11 cellular contexts compared by ENCODE assay signal in the genomic region with DNA sequence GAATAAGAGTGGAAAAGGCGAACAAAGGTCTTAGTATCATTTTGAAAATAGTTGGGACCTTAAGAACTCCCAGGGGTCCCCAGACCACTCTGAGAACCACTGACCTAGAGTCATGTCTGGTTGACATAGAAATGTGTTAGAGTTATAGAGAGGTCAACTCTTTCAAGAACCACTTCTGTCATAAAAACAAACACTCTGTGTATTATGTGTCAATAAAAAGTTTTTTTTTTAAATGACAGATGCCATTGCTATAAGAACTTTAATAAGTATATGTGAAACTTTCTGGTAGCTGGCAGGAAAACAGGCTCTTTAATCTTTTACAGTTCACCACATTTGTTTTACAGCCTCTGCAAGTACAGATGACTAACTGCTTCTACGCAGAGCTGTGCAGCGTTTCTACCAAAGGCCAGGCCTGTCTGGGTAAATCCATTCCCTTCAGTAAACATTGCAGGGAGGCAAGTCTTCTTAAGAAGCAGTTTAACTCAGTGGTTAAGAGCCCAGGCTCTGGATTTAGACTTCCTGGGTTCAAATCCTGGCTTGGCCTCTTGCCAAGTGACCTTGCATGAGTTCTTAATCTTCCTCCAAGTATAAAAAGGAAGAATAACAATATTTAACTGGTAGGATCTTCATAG. TPM values are rescaled to one million over a fixed set of nuclear protein-coding genes. Genes with fewer than 3 reads are reported as not detected.
DNase-seq lines count a peak whose midpoint lies in the region; ATAC-seq and TF ChIP-seq lines count a peak whose summit lies in the region.
"Had no signal": no experiment of that assay in that cellular context is flagged by ENCODE, and none has a peak within 500 bp of the region (broad histone marks: within the 10 kb centered on the region; RNA-seq: fewer than 3 reads in every experiment).

No MANE protein-coding gene starts in this region.

- no peaks in the 10 kb centered on the region for H3K9me3 ChIP-seq in SU-DHL-6 (ENCODE audit: insufficient read depth, low read length)
- no peaks in the 10 kb centered on the region for H3K9me3 ChIP-seq in Peyer's patch

- peak overlapping the region; percentile 56 for H3K27ac ChIP-seq in SU-DHL-6 (ENCODE audit: low read depth, low read length)
- H3K27ac ChIP-seq in Peyer's patch, result no peak overlapping the region

- peak; percentile 85 for ATAC-seq in activated CD4-positive, alpha-beta T cell treated with anti-CD3 and anti-CD28 coated beads for 36 hours
- ATAC-seq in HG03565 (IDR thresholded peaks at IDR 0.05; ENCODE audit: unreplicated experiment) (no peak), GM18502 (IDR thresholded peaks at IDR 0.05; ENCODE audit: poor library complexity, unreplicated experiment) (no peak)

- CTCF ChIA-PET in activated CD4-positive, alpha-beta T cell treated with anti-CD3 and anti-CD28 coated beads for 36 hours (lab: Charles Lee), result interaction anchor here (0.6 to 0.9 kb wide), 2 partner anchors 18 to 169 kb away, joined by 3 read pairs; no protein-coding TSS in a partner anchor

- H3K79me2 ChIP-seq in SU-DHL-6 (ENCODE audit: insufficient read depth, low read length), result peaks cover 100% of the 10 kb centered on the region

- H3K4me3 ChIP-seq in SU-DHL-6 (ENCODE audit: insufficient read depth, low read length, poor library complexity, severe bottlenecking) (no peak overlapping the region), fibroblast of villous mesenchyme (ENCODE audit: low read depth, low read length) (no peak overlapping the region), Peyer's patch (no peak overlapping the region)

- intact Hi-C loops in activated CD4-positive, alpha-beta T cell treated with anti-CD3 and anti-CD28 coated beads for 36 hours (cut with DNase I, micrococcal nuclease), result no loop called here

- H3K9ac ChIP-seq in SU-DHL-6 (ENCODE audit: low read length), result no peak overlapping the region

- TF ChIP-seq CTCF in SU-DHL-6 (IDR thresholded peaks at IDR 0.05; ENCODE audit: insufficient read depth, low read length, poor library complexity, severe bottlenecking) (no peak), fibroblast of villous mesenchyme (IDR thresholded peaks at IDR 0.05; ENCODE audit: insufficient read depth, low read depth, low read length) (no peak), Peyer's patch (IDR thresholded peaks at IDR 0.05) (no peak)

- no peak for TF ChIP-seq POLR2A in Peyer's patch (IDR thresholded peaks at IDR 0.05)

- no peak overlapping the region for H2AFZ ChIP-seq in SU-DHL-6 (ENCODE audit: low read depth, low read length, severe bottlenecking)

- H3K4me1 Mint-ChIP-seq in activated CD4-positive, alpha-beta T cell treated with anti-CD3 and anti-CD28 coated beads for 36 hours, result peaks cover 30% of the 10 kb centered on the region
- H3K4me1 Mint-ChIP-seq in stimulated activated naive CD8-positive, alpha-beta T cell treated with anti-CD3 and anti-CD28 coated beads, Interleukin-15, Interleukin-2, amounts not matched to agents 100 ng/mL and 50 ng/mL, for 24 hours (ENCODE audit: low read depth), result peaks cover 29% of the 10 kb centered on the region

- H3K27me3 ChIP-seq in SU-DHL-6 (ENCODE audit: low read length) (no peaks in the 10 kb centered on the region), Peyer's patch (no peaks in the 10 kb centered on the region)

- H3K27ac Mint-ChIP-seq in activated CD4-positive, alpha-beta T cell treated with anti-CD3 and anti-CD28 coated beads for 36 hours, result no peak overlapping the region
- peak overlapping the region; percentile 23 for H3K27ac Mint-ChIP-seq in stimulated activated naive CD8-positive, alpha-beta T cell treated with anti-CD3 and anti-CD28 coated beads, Interleukin-15, Interleukin-2, amounts not matched to agents 100 ng/mL and 50 ng/mL, for 24 hours
- H3K27ac Mint-ChIP-seq: activated B cell treated with CpG ODN at 0.5 μM for 24 hours had no signal

- H3K4me3 Mint-ChIP-seq in activated CD4-positive, alpha-beta T cell treated with anti-CD3 and anti-CD28 coated beads for 36 hours, result no peak overlapping the region
- H3K4me3 Mint-ChIP-seq in stimulated activated naive CD8-positive, alpha-beta T cell treated with anti-CD3 and anti-CD28 coated beads, Interleukin-15, Interleukin-2, amounts not matched to agents 100 ng/mL and 50 ng/mL, for 24 hours, result no peak overlapping the region
- H3K4me3 Mint-ChIP-seq: activated B cell treated with CpG ODN at 0.5 μM for 24 hours had no signal

- no peaks in the 10 kb centered on the region for H3K9me3 Mint-ChIP-seq in activated CD4-positive, alpha-beta T cell treated with anti-CD3 and anti-CD28 coated beads for 36 hours (ENCODE audit: low read depth)
- no peaks in the 10 kb centered on the region for H3K9me3 Mint-ChIP-seq in stimulated activated naive CD8-positive, alpha-beta T cell treated with anti-CD3 and anti-CD28 coated beads, Interleukin-15, Interleukin-2, amounts not matched to agents 100 ng/mL and 50 ng/mL, for 24 hours
- H3K9me3 Mint-ChIP-seq: activated B cell treated with CpG ODN at 0.5 μM for 24 hours had no signal

- no peaks in the 10 kb centered on the region for H3K4me1 ChIP-seq in Peyer's patch

- POLR2A ChIA-PET in activated CD4-positive, alpha-beta T cell treated with anti-CD3 and anti-CD28 coated beads for 36 hours (lab: Charles Lee), result interaction anchor here (0.7 kb wide), 1 partner anchor 483 kb away, joined by 4 read pairs; no protein-coding TSS in a partner anchor

- H3K4me2 ChIP-seq in SU-DHL-6 (ENCODE audit: low read depth, low read length, poor library complexity, severe bottlenecking), result no peak overlapping the region

- H4K20me1 ChIP-seq in SU-DHL-6 (ENCODE audit: low read depth, low read length), result no peaks in the 10 kb centered on the region

- no peaks in the 10 kb centered on the region for H3K9me2 ChIP-seq in SU-DHL-6 (replicated peaks; ENCODE audit: insufficient read depth, low read length)

- no peaks in the 10 kb centered on the region for H3K27me3 Mint-ChIP-seq in activated CD4-positive, alpha-beta T cell treated with anti-CD3 and anti-CD28 coated beads for 36 hours
- no peaks in the 10 kb centered on the region for H3K27me3 Mint-ChIP-seq in stimulated activated naive CD8-positive, alpha-beta T cell treated with anti-CD3 and anti-CD28 coated beads, Interleukin-15, Interleukin-2, amounts not matched to agents 100 ng/mL and 50 ng/mL, for 24 hours
- H3K27me3 Mint-ChIP-seq: activated B cell treated with CpG ODN at 0.5 μM for 24 hours had no signal

- H3F3A ChIP-seq in SU-DHL-6 (ENCODE audit: insufficient read depth), result peaks cover 75% of the 10 kb centered on the region

- H3K36me3 Mint-ChIP-seq in activated CD4-positive, alpha-beta T cell treated with anti-CD3 and anti-CD28 coated beads for 36 hours (ENCODE audit: low read depth), result peaks cover 22% of the 10 kb centered on the region
- peaks cover 59% of the 10 kb centered on the region for H3K36me3 Mint-ChIP-seq in stimulated activated naive CD8-positive, alpha-beta T cell treated with anti-CD3 and anti-CD28 coated beads, Interleukin-15, Interleukin-2, amounts not matched to agents 100 ng/mL and 50 ng/mL, for 24 hours (ENCODE audit: low read depth)

- H3K36me3 ChIP-seq in SU-DHL-6 (ENCODE audit: low read length) (peaks cover 37% of the 10 kb centered on the region), Peyer's patch (no peaks in the 10 kb centered on the region)

- peak; percentile 31 for DNase-seq in activated CD4-positive, alpha-beta T cell treated with anti-CD3 and anti-CD28 coated beads for 36 hours
- no peak for DNase-seq in activated CD4-positive, alpha-beta T cell treated with anti-CD3 and anti-CD28 coated beads for 4 hours
- peak; percentile 99 for DNase-seq in fibroblast of villous mesenchyme (ENCODE audit: low read depth)
- DNase-seq in Peyer's patch, result no peak
- DNase-seq: activated B cell treated with CpG ODN at 0.5 μM for 24 hours, left cardiac atrium, NCI-H1436 treated with DMSO at 0.1 percent for 48 hours had no signal

RNA-seq across cellular contexts. Expression of gene RFTN1, which starts 56.6 kb away (rescaled TPM):
- 100 to 1,000 TPM; 101 to 113 TPM for total RNA-seq in activated CD4-positive, alpha-beta T cell treated with anti-CD3 and anti-CD28 coated beads for 36 hours
- total RNA-seq in fibroblast of villous mesenchyme, result 73.0 and 74.7 TPM in 2 replicates
- total RNA-seq in Peyer's patch, result 100 to 1,000 TPM in 1 of 4 donors, 10 to 100 TPM in 2, 1 to 10 TPM in 1; 6.1 to 135 (median 32.0) TPM

Comparison
In these comparisons a context has a peak if more than half of its experiments do, and no peak if none do; other contexts are left out.
1. DNase-seq: peak in activated CD4-positive, alpha-beta T cell treated with anti-CD3 and anti-CD28 coated beads for 36 hours (single experiment) and fibroblast of villous mesenchyme (single experiment); none in activated CD4-positive, alpha-beta T cell treated with anti-CD3 and anti-CD28 coated beads for 4 hours (0 of 2) and Peyer's patch (0 of 3).